In genomic region chr1:114153621-114154145, GRCh38 we compare ENCODE assay signal across 8 cellular contexts. TPM values are rescaled to one million over a fixed set of nuclear protein-coding genes. Genes with fewer than 3 reads are reported as not detected.
A peak's percentile ranks its signal among the peaks of the same experiment; 100 is the strongest.
DNase-seq lines count a peak whose midpoint lies in the region; ATAC-seq lines count a peak whose summit lies in the region.

SYT6 (minus strand) TSS chr1:114153869; CDS start chr1:114153772, 97 bp downstream.

- POLR2A ChIA-PET in naive thymus-derived CD4-positive, alpha-beta T cell (lab: Charles Lee) = no interaction called here

- intact Hi-C loops in Right ventricle myocardium inferior (cut with DNase I) (no loop called here), cardiac septum (cut with DNase I) (no loop called here)
- intact Hi-C loops in naive thymus-derived CD4-positive, alpha-beta T cell (cut with micrococcal nuclease) = no loop called here

- peaks cover 6 to 16% of the 10 kb centered on the region in 2 donors for H3K4me1 ChIP-seq in naive thymus-derived CD4-positive, alpha-beta T cell (ENCODE audit: control insufficient read depth in 2 of 2, insufficient read depth in 2 of 2, low read length in 2 of 2)

- H3K4me3 Mint-ChIP-seq in naive thymus-derived CD4-positive, alpha-beta T cell = peak within 1 kb of the TSS in 9 of 10 donors; percentile 17 to 86 (median 75)

- H3K9me3 ChIP-seq in naive thymus-derived CD4-positive, alpha-beta T cell (ENCODE audit: control insufficient read depth in 2 of 3, low read length in 3 of 3) = no peaks in the 10 kb centered on the region

- peaks cover 70 to 80% (median 77%) of the 10 kb centered on the region in 5 donors for H3K27me3 Mint-ChIP-seq in naive thymus-derived CD4-positive, alpha-beta T cell

- CTCF ChIA-PET in naive thymus-derived CD4-positive, alpha-beta T cell (lab: Charles Lee) = no interaction called here

- peak within 1 kb of the TSS; percentile 27 for H3K4me3 ChIP-seq in naive thymus-derived CD4-positive, alpha-beta T cell (ENCODE audit: low read length)

- H3K27ac Mint-ChIP-seq in naive thymus-derived CD4-positive, alpha-beta T cell = peak within 1 kb of the TSS in 1 of 9 donors; percentile 11

- ATAC-seq in Right ventricle myocardium inferior (peak; percentile 22), GM21529 (IDR thresholded peaks at IDR 0.05; ENCODE audit: unreplicated experiment) (no peak)
- peak; percentile 25 for ATAC-seq in naive thymus-derived CD4-positive, alpha-beta T cell

- DNase-seq in Right ventricle myocardium inferior (ENCODE audit: missing footprints) (no peak), cardiac septum (ENCODE audit: low spot score) (no peak), ecto neural progenitor cell (ENCODE audit: low spot score) (peak; percentile 59), cerebellar nuclear complex (lab: John Stamatoyannopoulos, UW) (no peak), MV-4-11 (lab: John Stamatoyannopoulos, UW) (no peak)
- DNase-seq in naive thymus-derived CD4-positive, alpha-beta T cell = no peak
- no peak for DNase-seq in activated CD4-positive, CD25-positive, alpha-beta regulatory T cell (lab: John Stamatoyannopoulos, UW)

- H3K27me3 ChIP-seq in naive thymus-derived CD4-positive, alpha-beta T cell (ENCODE audit: control insufficient read depth in 2 of 2, insufficient read depth in 2 of 2, low read length in 2 of 2) = peaks cover 7 to 27% of the 10 kb centered on the region in 2 donors

- H3K9me3 Mint-ChIP-seq in naive thymus-derived CD4-positive, alpha-beta T cell = peaks cover 0 to 5% (median 0%) of the 10 kb centered on the region in 11 donors

- no peak within 1 kb of the TSS for H3K27ac ChIP-seq in naive thymus-derived CD4-positive, alpha-beta T cell (ENCODE audit: low read depth, low read length)

- no peaks in the 10 kb centered on the region for H3K36me3 ChIP-seq in naive thymus-derived CD4-positive, alpha-beta T cell (ENCODE audit: control insufficient read depth in 2 of 3, insufficient read depth in 3 of 3, low read length in 3 of 3)

- H3K36me3 Mint-ChIP-seq in naive thymus-derived CD4-positive, alpha-beta T cell = peaks cover 0 to 5% (median 0%) of the 10 kb centered on the region in 5 donors

- H3K4me1 Mint-ChIP-seq in naive thymus-derived CD4-positive, alpha-beta T cell = peaks cover 5 to 14% (median 11%) of the 10 kb centered on the region in 7 donors

RNA-seq across cellular contexts. Expression of gene SYT6, which starts in this region (rescaled TPM):
- total RNA-seq in Right ventricle myocardium inferior (not detected), cardiac septum (0.22 TPM)
- total RNA-seq in naive thymus-derived CD4-positive, alpha-beta T cell = not detected
- polyA plus RNA-seq in naive thymus-derived CD4-positive, alpha-beta T cell = not detected

Comparison
In these comparisons a context has a peak if more than half of its experiments do, and no peak if none do; other contexts are left out.
1. Peak in ATAC-seq in Right ventricle myocardium inferior; RNA of the gene not detected or under 1 TPM.
2. Peak in ATAC-seq and H3K4me3 ChIP-seq in naive thymus-derived CD4-positive, alpha-beta T cell; RNA of the gene not detected or under 1 TPM.